ENCODE assay signal across 14 cellular contexts in the genomic region with DNA sequence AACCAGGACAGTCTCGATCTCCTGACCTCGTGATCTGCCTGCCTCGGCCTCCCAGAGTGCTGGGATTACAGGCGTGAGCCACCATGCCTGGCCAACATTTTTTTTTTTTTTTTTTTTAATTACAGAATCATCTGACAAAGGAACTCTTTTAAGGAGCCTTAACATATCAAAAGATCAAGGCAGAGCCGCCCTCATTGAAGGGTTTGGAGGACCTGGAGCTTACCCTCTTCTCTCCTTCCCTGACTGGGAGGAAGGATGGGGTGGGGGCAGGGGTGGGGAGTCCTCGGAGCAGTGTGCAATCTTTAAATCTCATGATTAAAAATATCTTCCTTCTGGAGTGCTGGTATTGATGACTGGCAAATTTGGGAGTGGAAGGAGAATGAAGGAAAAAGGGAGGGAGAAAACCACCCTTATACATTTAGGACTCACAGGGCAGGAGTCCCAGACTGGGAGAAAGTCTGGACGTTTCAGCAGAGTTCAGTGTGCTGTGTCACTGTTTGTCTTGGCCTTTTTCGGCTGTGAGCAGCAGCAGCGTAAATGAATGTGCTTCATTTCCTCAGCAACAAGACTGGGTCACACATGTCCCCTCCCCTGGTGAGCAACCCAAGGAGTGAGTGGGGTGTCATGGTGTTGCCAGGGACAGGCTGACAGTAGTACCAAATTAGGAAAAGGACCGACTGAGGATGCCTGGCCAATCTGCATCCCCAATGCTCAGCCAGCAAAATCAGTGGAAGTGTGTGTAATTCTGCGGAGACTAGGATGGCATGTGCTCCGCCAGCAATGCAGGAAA.
DNase-seq lines count a peak whose midpoint lies in the region; ATAC-seq and TF ChIP-seq lines count a peak whose summit lies in the region.
"Had no signal": no experiment of that assay in that cellular context is flagged by ENCODE, and none has a peak within 500 bp of the region (broad histone marks: within the 10 kb centered on the region; RNA-seq: fewer than 3 reads in every experiment).

No MANE protein-coding gene starts in this region.

- no peak overlapping the region for H3K4me2 ChIP-seq in H9 (ENCODE audit: insufficient read depth, insufficient read length, low read length)

- H2BK20ac ChIP-seq in H9 (ENCODE audit: low read depth, low read length, poor library complexity, severe bottlenecking): no peak overlapping the region

- H4K20me1 ChIP-seq in H9 (ENCODE audit: control insufficient read depth, insufficient read depth, insufficient read length): no peaks in the 10 kb centered on the region

- H2BK5ac ChIP-seq in H9 (ENCODE audit: insufficient read length, low read length): no peak overlapping the region

- H3K4ac ChIP-seq in H9 (ENCODE audit: low read depth, low read length): no peak overlapping the region

- H3K9me3 Mint-ChIP-seq in H9: no peaks in the 10 kb centered on the region
- no peaks in the 10 kb centered on the region for H3K9me3 Mint-ChIP-seq in type B pancreatic cell
- no peaks in the 10 kb centered on the region for H3K9me3 Mint-ChIP-seq in progenitor cell of endocrine pancreas (ENCODE audit: low read depth)

- no peak overlapping the region for H2BK15ac ChIP-seq in H9 (ENCODE audit: low read depth, low read length)

- H3K56ac ChIP-seq in H9 (ENCODE audit: insufficient read length, low read depth, low read length): no peak overlapping the region

- H3K79me2 ChIP-seq in H9 (ENCODE audit: insufficient read depth, low read length): no peaks in the 10 kb centered on the region

- H3K23me2 ChIP-seq in H9 (ENCODE audit: insufficient read length, low read depth, low read length, poor library complexity, severe bottlenecking): no peaks in the 10 kb centered on the region

- H3K4me3 Mint-ChIP-seq in H9 (no peak overlapping the region), type B pancreatic cell (no peak overlapping the region), progenitor cell of endocrine pancreas (ENCODE audit: low read depth) (no peak overlapping the region)
- H3K4me3 Mint-ChIP-seq: activated CD4-positive, alpha-beta memory T cell treated with anti-CD3 and anti-CD28 coated beads for 36 hours; activated naive CD4-positive, alpha-beta T cell treated with anti-CD3 and anti-CD28 coated beads, Interleukin-2, amount 10 ng/mL, durations not matched to agents 7 days and 5 days; T-helper 1 cell treated with Interleukin-12 subunit alpha and Interleukin-12 subunit beta and Interleukin-4 antibody, amounts not matched to agents 30 μg/mL and 1 μg/mL, for 36 hours had no signal

- no peak overlapping the region for H3K23ac ChIP-seq in H9 (ENCODE audit: insufficient read length, low read depth, low read length)

- H3K79me1 ChIP-seq in H9 (ENCODE audit: insufficient read depth, low read depth, low read length, poor library complexity, severe bottlenecking): no peaks in the 10 kb centered on the region

- peaks cover 28 to 31% of the 10 kb centered on the region in 2 experiments for H3K4me1 Mint-ChIP-seq in H9
- peaks cover 14% of the 10 kb centered on the region for H3K4me1 Mint-ChIP-seq in type B pancreatic cell (ENCODE audit: unreplicated experiment)
- no peaks in the 10 kb centered on the region for H3K4me1 Mint-ChIP-seq in progenitor cell of endocrine pancreas (ENCODE audit: low read depth)
- H3K4me1 Mint-ChIP-seq: activated naive CD4-positive, alpha-beta T cell treated with anti-CD3 and anti-CD28 coated beads, Interleukin-2, amount 10 ng/mL, durations not matched to agents 7 days and 5 days had no signal

- no peaks in the 10 kb centered on the region for H3K27me3 Mint-ChIP-seq in H9 (ENCODE audit: low read depth)
- H3K27me3 Mint-ChIP-seq in type B pancreatic cell: peaks cover 7% of the 10 kb centered on the region
- no peaks in the 10 kb centered on the region for H3K27me3 Mint-ChIP-seq in progenitor cell of endocrine pancreas
- H3K27me3 Mint-ChIP-seq: activated CD4-positive, alpha-beta memory T cell treated with anti-CD3 and anti-CD28 coated beads for 36 hours; activated naive CD4-positive, alpha-beta T cell treated with anti-CD3 and anti-CD28 coated beads, Interleukin-2, amount 10 ng/mL, durations not matched to agents 7 days and 5 days had no signal

- no peak overlapping the region for H3K18ac ChIP-seq in H9 (ENCODE audit: insufficient read length, low read depth, low read length)

- H3K9me3 ChIP-seq in H9 (ENCODE audit: control insufficient read depth, low read depth, low read length): no peaks in the 10 kb centered on the region

- ATAC-seq in GM21526 (IDR thresholded peaks at IDR 0.05; ENCODE audit: low FRiP score, unreplicated experiment): no peak
- ATAC-seq: HepG2 had no signal

- no CpG with 5 or more reads among the region's 12 CpGs for WGBS in H9 (ENCODE audit: extremely low coverage, insufficient read length, low lambda C conversion rate)

- no peak overlapping the region for H2BK12ac ChIP-seq in H9 (ENCODE audit: insufficient read length, low read depth, low read length)

- peak overlapping the region; percentile 52; the same call in 1 of the 2 replicates for H3K14ac ChIP-seq in H9 (ENCODE audit: insufficient read depth, low read length)

- H3K9ac ChIP-seq in H9 (ENCODE audit: extremely low read depth, insufficient read length, low read length): no peak overlapping the region

- no peak overlapping the region for H3K27ac ChIP-seq in H9 (ENCODE audit: insufficient read length, low read depth, low read length)
- H3K27ac ChIP-seq in coronary artery: peak overlapping the region; percentile 70 to 87

- TF ChIP-seq CTCF in H9 (conservative IDR thresholded peaks at IDR 0.05) (no peak), coronary artery (IDR thresholded peaks at IDR 0.05) (no peak), type B pancreatic cell (conservative IDR thresholded peaks at IDR 0.05) (no peak), progenitor cell of endocrine pancreas (IDR thresholded peaks at IDR 0.05; ENCODE audit: unreplicated experiment) (no peak)

- H4K8ac ChIP-seq in H9 (replicated peaks; ENCODE audit: insufficient read length, low read depth, low read length): no peak overlapping the region

- H3K36me3 Mint-ChIP-seq in H9 (ENCODE audit: insufficient read depth in 1 of 3, low read depth in 3 of 3): no peaks in the 10 kb centered on the region
- H3K36me3 Mint-ChIP-seq in type B pancreatic cell: no peaks in the 10 kb centered on the region
- H3K36me3 Mint-ChIP-seq in progenitor cell of endocrine pancreas (ENCODE audit: insufficient read depth): no peaks in the 10 kb centered on the region
- H3K36me3 Mint-ChIP-seq: activated CD4-positive, alpha-beta memory T cell treated with anti-CD3 and anti-CD28 coated beads for 36 hours; activated naive CD4-positive, alpha-beta T cell treated with anti-CD3 and anti-CD28 coated beads, Interleukin-2, amount 10 ng/mL, durations not matched to agents 7 days and 5 days had no signal

- H2AFZ ChIP-seq in H9 (ENCODE audit: low read length): no peak overlapping the region

- H4K91ac ChIP-seq in H9 (ENCODE audit: insufficient read length, low read depth, low read length): no peak overlapping the region

- H3K4me3 ChIP-seq in coronary artery: peak overlapping the region; percentile 23

- DNase-seq in H9: no peak
- DNase-seq in coronary artery (ENCODE audit: low spot score): peak; percentile 96
- peak; percentile 41 for DNase-seq in medulla oblongata (ENCODE audit: extremely low spot score)
- DNase-seq in type B pancreatic cell (ENCODE audit: extremely low spot score, unreplicated experiment): no peak
- DNase-seq in activated T-cell treated with anti-CD3 and anti-CD28 coated beads for 4 hours: no peak
- no peak for DNase-seq in progenitor cell of endocrine pancreas (ENCODE audit: low spot score, unreplicated experiment)
- DNase-seq in NCI-H1048 (lab: John Stamatoyannopoulos, UW): no peak
- DNase-seq: activated CD4-positive, alpha-beta memory T cell treated with anti-CD3 and anti-CD28 coated beads for 36 hours; activated naive CD4-positive, alpha-beta T cell treated with anti-CD3 and anti-CD28 coated beads, Interleukin-2, amount 10 ng/mL, durations not matched to agents 7 days and 5 days; DMS79 treated with DMSO at 0.1 percent for 48 hours; NCI-H1694 treated with DMSO at 0.1 percent for 48 hours had no signal

- H3K4me1 ChIP-seq in H9 (ENCODE audit: insufficient read depth, low read length): no peaks in the 10 kb centered on the region

- H2BK120ac ChIP-seq in H9 (ENCODE audit: low read depth, low read length, poor library complexity, severe bottlenecking): no peak overlapping the region

- no peak overlapping the region for H3T11ph ChIP-seq in H9 (ENCODE audit: low read length)

- peak overlapping the region in 1 of 3 experiments; percentile 30; a peak in 1 of 7 replicates for H3K27ac Mint-ChIP-seq in H9
- peak overlapping the region; percentile 44 for H3K27ac Mint-ChIP-seq in type B pancreatic cell
- no peak overlapping the region for H3K27ac Mint-ChIP-seq in progenitor cell of endocrine pancreas
- H3K27ac Mint-ChIP-seq: activated CD4-positive, alpha-beta memory T cell treated with anti-CD3 and anti-CD28 coated beads for 36 hours; activated naive CD4-positive, alpha-beta T cell treated with anti-CD3 and anti-CD28 coated beads, Interleukin-2, amount 10 ng/mL, durations not matched to agents 7 days and 5 days; T-helper 1 cell treated with Interleukin-12 subunit alpha and Interleukin-12 subunit beta and Interleukin-4 antibody, amounts not matched to agents 30 μg/mL and 1 μg/mL, for 36 hours had no signal

- no peak overlapping the region for H2AK5ac ChIP-seq in H9 (ENCODE audit: insufficient read length, low read length)

- H4K5ac ChIP-seq in H9 (ENCODE audit: insufficient read length, low read depth, low read length): no peak overlapping the region

- H3K27me3 ChIP-seq in H9 (ENCODE audit: insufficient read depth, low read length): no peaks in the 10 kb centered on the region

Comparison
In these comparisons a context has a peak if more than half of its experiments do, and no peak if none do; other contexts are left out.
1. DNase-seq: peak in coronary artery (single experiment) and medulla oblongata (single experiment); none in H9 (single experiment), type B pancreatic cell (single experiment), activated T-cell treated with anti-CD3 and anti-CD28 coated beads for 4 hours (single experiment), progenitor cell of endocrine pancreas (single experiment) and NCI-H1048 (single experiment).